20 cellular contexts compared by ENCODE assay signal in genomic region chr1:212478467-212479025, GRCh38. TPM values are rescaled to one million over a fixed set of nuclear protein-coding genes. Genes with fewer than 3 reads are reported as not detected.
DNase-seq lines count a peak whose midpoint lies in the region; ATAC-seq, FAIRE-seq and TF ChIP-seq lines count a peak whose summit lies in the region.
"Had no signal": no experiment of that assay in that cellular context is flagged by ENCODE, and none has a peak within 500 bp of the region (broad histone marks: within the 10 kb centered on the region; RNA-seq: fewer than 3 reads in every experiment).

No MANE protein-coding gene starts in this region.

- H3K27me3 ChIP-seq in upper lobe of right lung (no peaks in the 10 kb centered on the region), PC-9 (ENCODE audit: insufficient read depth, low read depth) (no peaks in the 10 kb centered on the region)

- H3K4me3 ChIP-seq in kidney (ENCODE audit: low read length in 2 of 2) (no peak overlapping the region), upper lobe of right lung (no peak overlapping the region), PC-9 (no peak overlapping the region)

- DNase-seq in activated T-cell treated with anti-CD3 and anti-CD28 coated beads, Interleukin-2, amount 50 U/mL, for 72 hours, result no peak
- DNase-seq in activated T-cell treated with anti-CD3 and anti-CD28 coated beads, Interleukin-2, amount 50 U/mL, for 24 hours, result no peak
- peak; percentile 58 for DNase-seq in chondrocyte (ENCODE audit: low spot score)
- peak; percentile 21 for DNase-seq in kidney
- peak; percentile 26 for DNase-seq in upper lobe of right lung
- no peak for DNase-seq in HT-29 (ENCODE audit: low spot score)
- no peak for DNase-seq in PC-9
- no peak for DNase-seq in NCI-H1694 treated with DMSO at 0.1 percent for 48 hours (lab: John Stamatoyannopoulos, UW)
- DNase-seq: DMS 273 treated with DMSO at 0.1 percent for 48 hours, GDM1, GOT3, KG1, NCI-H1105 treated with DMSO at 0.1 percent for 48 hours, NCI-H187 treated with DMSO at 0.1 percent for 48 hours, NCI-H2227 treated with DMSO at 0.1 percent for 48 hours, NCI-H510A treated with DMSO at 0.1 percent for 48 hours, NCI-H82, RPMI8226, SHP77 treated with DMSO at 0.1 percent for 48 hours had no signal

- H3K4me1 ChIP-seq in kidney (ENCODE audit: control insufficient read depth in 1 of 2, insufficient read depth in 1 of 2, low read depth in 1 of 2, low read length in 2 of 2) (peaks cover 4 to 8% of the 10 kb centered on the region in 2 donors), upper lobe of right lung (no peaks in the 10 kb centered on the region), PC-9 (replicated peaks; ENCODE audit: insufficient read depth) (peaks cover 21% of the 10 kb centered on the region)

- intact Hi-C loops in kidney (cut with DNase I), result no loop called here
- intact Hi-C loops in upper lobe of right lung (cut with DNase I), result loop anchor here (10.0 kb wide), 1 partner anchor 276 kb away; no protein-coding TSS in a partner anchor
- intact Hi-C loops in PC-9 (cut with micrococcal nuclease; ENCODE audit: unreplicated experiment), result loop anchor here (5.0 kb wide), 2 partner anchors 34 to 304 kb away; no protein-coding TSS in a partner anchor

- H3K27ac Mint-ChIP-seq in activated T-cell treated with anti-CD3 and anti-CD28 coated beads, Interleukin-2, amount 50 U/mL, for 72 hours, result peak overlapping the region; percentile 42
- H3K27ac Mint-ChIP-seq in activated T-cell treated with anti-CD3 and anti-CD28 coated beads, Interleukin-2, amount 50 U/mL, for 24 hours, result no peak overlapping the region
- no peak overlapping the region for H3K27ac Mint-ChIP-seq in chondrocyte (ENCODE audit: unreplicated experiment)

- no TSS peak for BruUV-seq in PC-9 (replicated peaks; lab: Mats Ljungman, UMichigan)

- no peaks in the 10 kb centered on the region for H3K79me2 ChIP-seq in PC-9 (ENCODE audit: low read depth)

- H3K4me1 Mint-ChIP-seq in activated T-cell treated with anti-CD3 and anti-CD28 coated beads, Interleukin-2, amount 50 U/mL, for 72 hours (ENCODE audit: low read depth), result peaks cover 15% of the 10 kb centered on the region
- peaks cover 16% of the 10 kb centered on the region for H3K4me1 Mint-ChIP-seq in activated T-cell treated with anti-CD3 and anti-CD28 coated beads, Interleukin-2, amount 50 U/mL, for 24 hours (ENCODE audit: low read depth)
- H3K4me1 Mint-ChIP-seq in chondrocyte (ENCODE audit: low read depth), result peaks cover 40% of the 10 kb centered on the region

- H3K27me3 Mint-ChIP-seq in activated T-cell treated with anti-CD3 and anti-CD28 coated beads, Interleukin-2, amount 50 U/mL, for 72 hours (ENCODE audit: low read depth), result peaks cover 15% of the 10 kb centered on the region
- H3K27me3 Mint-ChIP-seq in activated T-cell treated with anti-CD3 and anti-CD28 coated beads, Interleukin-2, amount 50 U/mL, for 24 hours, result peaks cover 19% of the 10 kb centered on the region
- no peaks in the 10 kb centered on the region for H3K27me3 Mint-ChIP-seq in chondrocyte (ENCODE audit: low read depth)

- H3K9me3 Mint-ChIP-seq in activated T-cell treated with anti-CD3 and anti-CD28 coated beads, Interleukin-2, amount 50 U/mL, for 72 hours, result no peaks in the 10 kb centered on the region
- H3K9me3 Mint-ChIP-seq in activated T-cell treated with anti-CD3 and anti-CD28 coated beads, Interleukin-2, amount 50 U/mL, for 24 hours, result no peaks in the 10 kb centered on the region
- no peaks in the 10 kb centered on the region for H3K9me3 Mint-ChIP-seq in chondrocyte (ENCODE audit: low read depth)

- no peak overlapping the region for H3K9ac ChIP-seq in kidney (ENCODE audit: low read length in 2 of 2)

- no peaks in the 10 kb centered on the region for H4K20me1 ChIP-seq in PC-9 (ENCODE audit: insufficient read depth)

- no peak for TF ChIP-seq CTCF in chondrocyte (IDR thresholded peaks at IDR 0.05)
- no peak for TF ChIP-seq CTCF in kidney (IDR thresholded peaks at IDR 0.05; ENCODE audit: borderline replicate concordance, extremely low read depth, insufficient read depth)
- no peak for TF ChIP-seq CTCF in upper lobe of right lung (IDR thresholded peaks at IDR 0.05)
- no peak for TF ChIP-seq CTCF in PC-9 (conservative IDR thresholded peaks at IDR 0.05)

- POLR2A ChIA-PET in PC-9 (lab: Charles Lee; ENCODE audit: unreplicated experiment), result no interaction called here

- no peaks in the 10 kb centered on the region for H3K36me3 Mint-ChIP-seq in activated T-cell treated with anti-CD3 and anti-CD28 coated beads, Interleukin-2, amount 50 U/mL, for 72 hours (ENCODE audit: insufficient read depth in 2 of 2)
- H3K36me3 Mint-ChIP-seq in activated T-cell treated with anti-CD3 and anti-CD28 coated beads, Interleukin-2, amount 50 U/mL, for 24 hours (ENCODE audit: low read depth), result no peaks in the 10 kb centered on the region
- no peaks in the 10 kb centered on the region for H3K36me3 Mint-ChIP-seq in chondrocyte (ENCODE audit: low read depth)

- ATAC-seq in activated T-cell treated with anti-CD3 and anti-CD28 coated beads, Interleukin-2, amount 50 U/mL, for 72 hours (replicated peaks in 1 of 2), result no peak
- ATAC-seq in upper lobe of right lung, result no peak

- FAIRE-seq in kidney (lab: Jason Lieb, UNC), result no peak

- no peaks in the 10 kb centered on the region for H3K9me3 ChIP-seq in kidney (ENCODE audit: control insufficient read depth in 1 of 2, low read length in 2 of 2)
- no peaks in the 10 kb centered on the region for H3K9me3 ChIP-seq in upper lobe of right lung
- no peaks in the 10 kb centered on the region for H3K9me3 ChIP-seq in PC-9 (ENCODE audit: insufficient read depth, low read depth)

- no peak overlapping the region for H3K4me2 ChIP-seq in PC-9

- H3K9me2 ChIP-seq in PC-9 (ENCODE audit: insufficient read depth), result no peaks in the 10 kb centered on the region

- no peaks in the 10 kb centered on the region for H3K36me3 ChIP-seq in kidney (ENCODE audit: control insufficient read depth in 1 of 2, insufficient read depth in 2 of 2, low read length in 2 of 2)
- H3K36me3 ChIP-seq in upper lobe of right lung, result no peaks in the 10 kb centered on the region
- H3K36me3 ChIP-seq in PC-9 (ENCODE audit: low read depth), result no peaks in the 10 kb centered on the region

- no peak overlapping the region for H2AFZ ChIP-seq in PC-9

- no peak overlapping the region for H3K4me3 Mint-ChIP-seq in activated T-cell treated with anti-CD3 and anti-CD28 coated beads, Interleukin-2, amount 50 U/mL, for 72 hours
- H3K4me3 Mint-ChIP-seq in activated T-cell treated with anti-CD3 and anti-CD28 coated beads, Interleukin-2, amount 50 U/mL, for 24 hours, result no peak overlapping the region
- H3K4me3 Mint-ChIP-seq in chondrocyte (ENCODE audit: unreplicated experiment), result no peak overlapping the region

- no peak overlapping the region for H3K27ac ChIP-seq in kidney (ENCODE audit: low read depth in 2 of 2, low read length in 2 of 2)
- no peak overlapping the region for H3K27ac ChIP-seq in upper lobe of right lung
- H3K27ac ChIP-seq in PC-9, result no peak overlapping the region
- H3K27ac ChIP-seq: 22Rv1 had no signal

- CTCF ChIA-PET in PC-9 (lab: Charles Lee), result interaction anchor here (0.5 to 2.0 kb wide), 4 partner anchors 23 to 186 kb away, joined by 4 to 12 read pairs (median 10); no protein-coding TSS in a partner anchor

- H3F3A ChIP-seq in PC-9 (ENCODE audit: insufficient read depth, low read depth), result peaks cover 7% of the 10 kb centered on the region; the same call in 1 of the 2 replicates

RNA-seq across cellular contexts. Expression of gene NENF, which starts 45.8 kb away (rescaled TPM):
- 10 to 100 TPM; 36.9 to 40.7 TPM for total RNA-seq in activated T-cell treated with anti-CD3 and anti-CD28 coated beads, Interleukin-2, amount 50 U/mL, for 72 hours
- total RNA-seq in chondrocyte (48.6 to 55.0 TPM (median 50.1 TPM) in 3 replicates), kidney (63.0 TPM), upper lobe of right lung (45.6 TPM), PC-9 (2021) (71.8 and 85.9 TPM in 2 replicates)
- 210 TPM for polyA plus RNA-seq in kidney (ENCODE audit: insufficient read depth, low read depth, low replicate concordance)
- 27.6 and 28.2 TPM in 2 replicates for total RNA-seq in HT-29 (2014; rRNA removed; shearing (Covaris generic))

Comparison
In these comparisons a context has a peak if more than half of its experiments do, and no peak if none do; other contexts are left out.
1. DNase-seq: peak in chondrocyte (single experiment), kidney (single experiment) and upper lobe of right lung (single experiment); none in activated T-cell treated with anti-CD3 and anti-CD28 coated beads, Interleukin-2, amount 50 U/mL, for 72 hours (0 of 2), activated T-cell treated with anti-CD3 and anti-CD28 coated beads, Interleukin-2, amount 50 U/mL, for 24 hours (single experiment), HT-29 (single experiment), PC-9 (0 of 2) and NCI-H1694 treated with DMSO at 0.1 percent for 48 hours (single experiment).